Comparison of ENCODE assay signal across 9 cellular contexts in the genomic region with DNA sequence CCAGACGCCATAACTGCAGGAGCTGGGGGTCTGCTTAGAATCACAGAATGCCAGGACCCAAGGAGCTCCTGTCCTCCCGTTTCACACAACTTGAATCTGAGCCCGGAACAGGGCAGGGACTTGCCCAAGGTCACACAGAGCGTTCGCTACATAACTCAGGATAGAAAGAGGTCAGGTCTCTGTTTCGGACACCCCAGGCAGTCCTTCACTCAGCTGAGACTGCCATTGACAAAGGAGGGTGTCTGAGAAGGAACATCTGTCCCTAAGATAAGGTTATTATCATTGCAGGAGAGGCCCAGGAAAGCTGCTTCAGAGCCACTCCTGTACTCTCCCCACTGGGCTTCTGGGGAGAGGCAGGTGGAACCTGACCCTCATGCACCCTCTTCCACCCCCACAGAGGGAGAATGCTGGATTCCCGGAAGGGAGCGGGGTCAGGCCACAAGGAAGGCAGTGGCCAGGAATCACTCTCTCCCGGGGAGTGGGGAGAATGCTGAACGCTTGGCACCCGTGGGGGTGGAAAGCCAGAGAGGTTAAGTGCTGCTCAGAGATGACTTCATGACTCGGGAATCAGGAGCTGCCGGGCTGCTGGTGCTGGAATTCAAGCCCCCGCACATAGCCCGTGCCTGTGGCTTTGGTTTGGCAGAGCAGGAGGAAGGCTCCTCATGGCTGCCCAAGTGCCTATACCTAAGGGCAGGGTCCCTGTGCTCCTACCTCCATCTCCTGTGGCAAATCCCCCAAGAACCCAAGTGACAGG. TPM values are rescaled to one million over a fixed set of nuclear protein-coding genes. Genes with fewer than 3 reads are reported as not detected.
A peak's percentile ranks its signal among the peaks of the same experiment; 100 is the strongest.
DNase-seq lines count a peak whose midpoint lies in the region; ATAC-seq and TF ChIP-seq lines count a peak whose summit lies in the region.
"Had no signal": no experiment of that assay in that cellular context is flagged by ENCODE, and none has a peak within 500 bp of the region (broad histone marks: within the 10 kb centered on the region; RNA-seq: fewer than 3 reads in every experiment).

No MANE protein-coding gene starts in this region.

- H3K9me3 ChIP-seq in RWPE2 (ENCODE audit: severe bottlenecking) (no peaks in the 10 kb centered on the region), fibroblast of lung (ENCODE audit: control insufficient read depth, insufficient read depth, low read depth, low read length) (no peaks in the 10 kb centered on the region)

- peak overlapping the region; percentile 5 to 47 (median 23) for H3K4me3 Mint-ChIP-seq in nephron

- H3K4me1 Mint-ChIP-seq in nephron, result peaks cover 54% of the 10 kb centered on the region

- H3K27ac ChIP-seq in RWPE2 (ENCODE audit: poor library complexity, severe bottlenecking), result peak overlapping the region; percentile 99
- H3K27ac ChIP-seq in fibroblast of lung (ENCODE audit: insufficient read depth, low read length), result peak overlapping the region; percentile 99

- ATAC-seq in RWPE2 (ENCODE audit: low read depth), result peak; percentile 57
- no peak for ATAC-seq in HG02852 (IDR thresholded peaks at IDR 0.05; ENCODE audit: unreplicated experiment)

- H3K9ac ChIP-seq in fibroblast of lung (ENCODE audit: insufficient read depth, low read length), result peak overlapping the region; percentile 51

- TF ChIP-seq CTCF in RWPE2 (IDR thresholded peaks at IDR 0.05; ENCODE audit: poor library complexity, severe bottlenecking), result no peak
- TF ChIP-seq CTCF in fibroblast of lung (conservative IDR thresholded peaks at IDR 0.05 in 1 of 2, IDR thresholded peaks at IDR 0.05 in 1 of 2; ENCODE audit: low read depth in 1 of 2, low read length in 2 of 2), result no peak
- TF ChIP-seq CTCF in nephron (IDR thresholded peaks at IDR 0.05; ENCODE audit: unreplicated experiment in 3 of 3), result no peak

- DNase-seq in AG08396 (ENCODE audit: low spot score) (peak; percentile 88), RWPE2 (ENCODE audit: low spot score) (peak; percentile 98), fibroblast of lung (ENCODE audit: low read depth in 2 of 2) (peak; percentile 81 to 98), SHP77 (lab: John Stamatoyannopoulos, UW) (no peak)
- DNase-seq in activated CD4-positive, CD25-positive, alpha-beta regulatory T cell (lab: John Stamatoyannopoulos, UW), result no peak
- no peak for DNase-seq in stimulated activated CD4-positive, alpha-beta T cell treated with anti-CD3 and anti-CD28 coated beads, Interleukin-12 subunit alpha, Interleukin-12 subunit beta, amount 100 ng/mL, for 4 hours

- H3K4me3 ChIP-seq in RWPE2 (ENCODE audit: severe bottlenecking) (no peak overlapping the region), fibroblast of lung (replicated peaks in 1 of 4; ENCODE audit: control extremely low read depth in 1 of 4, insufficient read depth in 1 of 4, low read depth in 3 of 4, low read length in 4 of 4) (peak overlapping the region in 3 of 4 experiments; percentile 0 to 12 (median 8))

- H3K4me1 ChIP-seq in RWPE2 (ENCODE audit: insufficient read depth, poor library complexity, severe bottlenecking) (peaks cover 66% of the 10 kb centered on the region), fibroblast of lung (ENCODE audit: control insufficient read depth, extremely low read depth, insufficient read depth, low read length) (peaks cover 56% of the 10 kb centered on the region)

- no peak overlapping the region for H2AFZ ChIP-seq in fibroblast of lung (ENCODE audit: low read length)

- H3K27me3 ChIP-seq in RWPE2 (ENCODE audit: insufficient read depth, poor library complexity, severe bottlenecking) (no peaks in the 10 kb centered on the region), fibroblast of lung (ENCODE audit: control insufficient read depth, insufficient read depth, low read length) (no peaks in the 10 kb centered on the region)

- no peaks in the 10 kb centered on the region for H4K20me1 ChIP-seq in fibroblast of lung (ENCODE audit: control insufficient read depth, extremely low read depth, insufficient read depth, low read length)

- H3K36me3 Mint-ChIP-seq in nephron (ENCODE audit: low read depth), result peaks cover 8% of the 10 kb centered on the region

- H3K36me3 ChIP-seq in RWPE2 (ENCODE audit: low read depth), result peaks cover 91% of the 10 kb centered on the region
- H3K36me3 ChIP-seq in fibroblast of lung (ENCODE audit: control insufficient read depth, insufficient read depth, low read length), result peaks cover 23% of the 10 kb centered on the region

- peaks cover 76% of the 10 kb centered on the region for H3K79me2 ChIP-seq in fibroblast of lung (ENCODE audit: control insufficient read depth, insufficient read depth, low read length)

- peak overlapping the region; percentile 71 to 99 (median 83) for H3K27ac Mint-ChIP-seq in nephron

- H3K9me3 Mint-ChIP-seq in nephron, result no peaks in the 10 kb centered on the region

- H3K27me3 Mint-ChIP-seq in nephron (ENCODE audit: low read depth), result no peaks in the 10 kb centered on the region

- peak overlapping the region; percentile 81 for H3K4me2 ChIP-seq in fibroblast of lung (ENCODE audit: extremely low read depth, insufficient read depth, low read length)

RNA-seq across cellular contexts. Expression of a gene that starts 10.7 kb away (rescaled TPM):
- 142 and 175 TPM in 2 replicates for total RNA-seq in fibroblast of lung
- 226 and 312 TPM in 2 replicates for polyA plus RNA-seq in fibroblast of lung
- 220 and 326 TPM in 2 replicates for polyA plus RNA-seq in fibroblast of lung (2012)
- 291 and 339 TPM in 2 replicates for polyA minus RNA-seq in fibroblast of lung (ENCODE audit: low replicate concordance)

RNA-seq across cellular contexts. Expression of a gene that starts 25.4 kb away (rescaled TPM):
- 20.0 and 20.5 TPM in 2 replicates for total RNA-seq in fibroblast of lung
- 21.9 and 23.4 TPM in 2 replicates for polyA plus RNA-seq in fibroblast of lung
- polyA plus RNA-seq in fibroblast of lung (2012), result 17.7 and 18.4 TPM in 2 replicates
- 77.0 and 135 TPM in 2 replicates for polyA minus RNA-seq in fibroblast of lung (ENCODE audit: low replicate concordance)

RNA-seq across cellular contexts. Expression of a gene that starts 29.4 kb away (rescaled TPM):
- under 0.01 TPM in 2 replicates for total RNA-seq in fibroblast of lung
- 0.02 and 0.06 TPM in 2 replicates for polyA plus RNA-seq in fibroblast of lung
- not detected in 2 replicates for polyA plus RNA-seq in fibroblast of lung (2012)
- not detected in 2 replicates for polyA minus RNA-seq in fibroblast of lung (ENCODE audit: low replicate concordance)
- total RNA-seq: mesenteric fat pad had no signal

RNA-seq across cellular contexts. Expression of a gene that starts 30.9 kb away (rescaled TPM):
- total RNA-seq in fibroblast of lung, result not detected in 2 replicates
- not detected in 2 replicates for polyA plus RNA-seq in fibroblast of lung
- polyA plus RNA-seq in fibroblast of lung (2012), result not detected in 2 replicates
- polyA minus RNA-seq in fibroblast of lung (ENCODE audit: low replicate concordance), result not detected in 2 replicates
- total RNA-seq: mesenteric fat pad had no signal

RNA-seq across cellular contexts. Expression of a gene that starts 40.6 kb away (rescaled TPM):
- total RNA-seq in fibroblast of lung, result under 0.01 TPM in 1 of 2 replicates, not detected in the other
- polyA plus RNA-seq in fibroblast of lung, result 0.14 TPM in 1 of 2 replicates, not detected in the other
- polyA plus RNA-seq in fibroblast of lung (2012), result 0.25 and 0.83 TPM in 2 replicates
- 0.16 TPM in 1 of 2 replicates, not detected in the other for polyA minus RNA-seq in fibroblast of lung (ENCODE audit: low replicate concordance)
- total RNA-seq: mesenteric fat pad had no signal

Comparison
In these comparisons a context has a peak if more than half of its experiments do, and no peak if none do; other contexts are left out.
1. DNase-seq: peak in AG08396 (single experiment), RWPE2 (single experiment) and fibroblast of lung (2 of 2); none in SHP77 (0 of 2), activated CD4-positive, CD25-positive, alpha-beta regulatory T cell (0 of 4) and stimulated activated CD4-positive, alpha-beta T cell treated with anti-CD3 and anti-CD28 coated beads, Interleukin-12 subunit alpha, Interleukin-12 subunit beta, amount 100 ng/mL, for 4 hours (single experiment).